In genomic region chr4:86131456-86131855, GRCh38 we compare ENCODE assay signal across 28 cellular contexts.
"Had no signal": no experiment of that assay in that cellular context is flagged by ENCODE, and none has a peak within 500 bp of the region (broad histone marks: within the 10 kb centered on the region; RNA-seq: fewer than 3 reads in every experiment).

No MANE protein-coding gene starts in this region.

- H3K9me3 ChIP-seq: ascending aorta, body of pancreas, MG63, Peyer's patch, SJCRH30 had no signal

- H3K36me3 ChIP-seq: ascending aorta, MG63, Peyer's patch, SJCRH30 had no signal

- DNase-seq: activated CD4-positive, alpha-beta T cell treated with anti-CD3 and anti-CD28 coated beads for 48 hours; activated CD4-positive, alpha-beta T cell treated with anti-CD3 and anti-CD28 coated beads, Interleukin-2, amount 50 U/mL, for 4 hours; activated CD4-positive, CD25-positive, alpha-beta regulatory T cell treated with anti-CD3 and anti-CD28 coated beads, Interleukin-2, amount 50 U/mL, for 72 hours; activated CD8-positive, alpha-beta memory T cell treated with anti-CD3 and anti-CD28 coated beads, Interleukin-2, amount 50 U/mL, for 48 hours; activated CD8-positive, alpha-beta T cell treated with anti-CD3 and anti-CD28 coated beads, Interleukin-2, amount 10 ng/mL, durations not matched to agents 7 days and 5 days; activated naive CD8-positive, alpha-beta T cell treated with anti-CD3 and anti-CD28 coated beads, Interleukin-2, amount 50 U/mL, for 24 hours; activated T-cell treated with anti-CD3 and anti-CD28 coated beads, Interleukin-2, amount 50 U/mL, for 1 hour; amniotic stem cell; body of pancreas; central memory CD4-positive, alpha-beta T cell; KG1; MG63; MV-4-11; NCI-H1092 treated with DMSO at 0.1 percent for 48 hours; NCI-H1436; NCI-H1694 treated with DMSO at 0.1 percent for 48 hours; NCI-H2029 treated with DMSO at 0.1 percent for 48 hours; NCI-H345; NCI-H510A; NCI-H526 treated with DMSO at 0.1 percent for 48 hours; Peyer's patch; Right ventricle myocardium superior; SJCRH30; T-helper 9 cell had no signal

- H3K27me3 ChIP-seq: ascending aorta, body of pancreas, MG63, Peyer's patch, SJCRH30 had no signal

- H3K27ac ChIP-seq: ascending aorta, body of pancreas, Peyer's patch, RWPE1 had no signal

- H3K4me3 ChIP-seq: ascending aorta, body of pancreas, MG63, Peyer's patch, SJCRH30 had no signal

- ATAC-seq: activated CD8-positive, alpha-beta T cell treated with anti-CD3 and anti-CD28 coated beads, Interleukin-2, amount 10 ng/mL, durations not matched to agents 7 days and 5 days; activated naive CD4-positive, alpha-beta T cell treated with anti-CD3 and anti-CD28 coated beads, Interleukin-2, amount 50 U/mL, for 72 hours; activated naive CD8-positive, alpha-beta T cell treated with anti-CD3 and anti-CD28 coated beads, Interleukin-2, amount 50 U/mL, for 24 hours; body of pancreas; WTC11 had no signal

- H3K4me1 ChIP-seq: ascending aorta, body of pancreas, Peyer's patch had no signal
